Comparison of ENCODE assay signal across 29 cellular contexts in genomic region chr12:23108957-23109356, GRCh38.
"Had no signal": no experiment of that assay in that cellular context is flagged by ENCODE, and none has a peak within 500 bp of the region (broad histone marks: within the 10 kb centered on the region; RNA-seq: fewer than 3 reads in every experiment).

No MANE protein-coding gene starts in this region.

- H3K4me3 ChIP-seq: ascending aorta, breast epithelium, cardiac muscle cell, colonic mucosa had no signal

- FAIRE-seq: endometrium, frontal cortex, TTC549 had no signal

- DNase-seq: activated CD4-positive, alpha-beta memory T cell treated with anti-CD3 and anti-CD28 coated beads, Interleukin-2, amount 10 ng/mL, durations not matched to agents 7 days and 5 days; activated CD4-positive, alpha-beta T cell treated with anti-CD3 and anti-CD28 coated beads for 1 hour; activated CD4-positive, alpha-beta T cell treated with anti-CD3 and anti-CD28 coated beads for 4 hours; activated CD4-positive, alpha-beta T cell treated with anti-CD3 and anti-CD28 coated beads, Interleukin-2, amount 10 ng/mL, durations not matched to agents 7 days and 5 days; activated CD4-positive, alpha-beta T cell treated with anti-CD3 and anti-CD28 coated beads, Interleukin-2, amount 50 U/mL, for 4 hours; activated CD8-positive, alpha-beta memory T cell treated with anti-CD3 and anti-CD28 coated beads, Interleukin-2, amount 50 U/mL, for 48 hours; activated gamma-delta T cell; activated naive CD4-positive, alpha-beta T cell; activated naive CD4-positive, alpha-beta T cell treated with anti-CD3 and anti-CD28 coated beads, Interleukin-2, amount 10 ng/mL, durations not matched to agents 7 days and 5 days; activated naive CD8-positive, alpha-beta T cell treated with anti-CD3 and anti-CD28 coated beads, Interleukin-2, amount 10 ng/mL, durations not matched to agents 7 days and 5 days; activated T-cell treated with anti-CD3 and anti-CD28 coated beads for 4 hours; activated T-cell treated with anti-CD3 and anti-CD28 coated beads, Interleukin-2, amount 50 U/mL, for 24 hours; activated T-cell treated with anti-CD3 and anti-CD28 coated beads, Interleukin-2, amount 50 U/mL, for 72 hours; central memory CD4-positive, alpha-beta T cell; cerebellar nuclear complex; colonic mucosa; foreskin fibroblast; head of caudate nucleus; T-helper 2 cell had no signal

- H3K9me3 ChIP-seq: ascending aorta, breast epithelium, colonic mucosa had no signal

- H3K36me3 ChIP-seq: ascending aorta, breast epithelium, cardiac muscle cell, colonic mucosa had no signal

- H3K27ac ChIP-seq: ascending aorta, breast epithelium, cardiac muscle cell, colonic mucosa, VCaP had no signal

- ATAC-seq: activated naive CD4-positive, alpha-beta T cell treated with anti-CD3 and anti-CD28 coated beads, Interleukin-2, amount 50 U/mL, for 72 hours; activated T-cell treated with anti-CD3 and anti-CD28 coated beads, Interleukin-2, amount 50 U/mL, for 72 hours; esophagus mucosa; WTC11 had no signal

- H3K4me1 ChIP-seq: ascending aorta, breast epithelium, colonic mucosa had no signal

- H3K27me3 ChIP-seq: ascending aorta, breast epithelium, cardiac muscle cell, colonic mucosa had no signal
